In the genomic region with DNA sequence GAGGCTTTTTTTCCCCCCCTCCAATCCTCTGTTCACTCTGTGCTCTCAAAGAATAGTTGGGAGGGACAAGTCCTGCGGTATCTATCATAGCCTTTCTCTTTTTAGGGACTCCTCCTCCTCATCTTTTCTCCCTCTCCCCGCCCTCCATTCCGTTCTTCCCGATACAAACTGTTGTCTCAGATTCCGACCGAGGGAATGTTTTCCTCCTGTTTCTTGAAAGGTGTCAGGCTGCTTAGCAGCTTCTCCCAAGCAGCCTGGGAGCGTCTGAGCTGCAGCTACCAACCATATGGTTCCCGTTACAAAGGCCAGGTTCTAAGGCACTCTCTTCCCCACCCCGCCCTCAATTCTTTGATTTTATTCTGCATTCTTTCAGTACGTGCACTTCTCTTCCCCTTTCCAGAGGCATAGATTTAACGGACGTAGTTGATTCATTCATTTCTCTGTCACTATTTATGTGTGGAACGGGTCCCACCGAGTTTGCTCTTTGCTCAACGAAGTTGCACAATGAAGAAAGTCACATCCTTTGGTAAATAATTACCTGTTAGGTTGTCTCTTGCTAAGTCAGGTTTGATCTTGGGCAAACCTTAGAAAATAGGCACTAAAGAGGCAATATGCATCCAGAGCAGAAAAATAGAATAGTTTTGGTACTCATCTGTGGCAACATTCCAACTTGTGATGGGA, we compare ENCODE assay signal across 8 cellular contexts. TPM values are rescaled to one million over a fixed set of nuclear protein-coding genes. Genes with fewer than 3 reads are reported as not detected.
DNase-seq lines count a peak whose midpoint lies in the region; ATAC-seq and TF ChIP-seq lines count a peak whose summit lies in the region.

No MANE protein-coding gene starts in this region.

- CTCF ChIA-PET in HEK293 (lab: Yijun Ruan, JAX), result interaction anchor here (0.8 kb wide), 1 partner anchor 93 kb away, joined by 4 read pairs; no protein-coding TSS in a partner anchor
- CTCF ChIA-PET in WTC11 (lab: Charles Lee), result interaction anchor here (1.3 to 2.8 kb wide), 5 partner anchors 9 to 389 kb away, joined by 3 to 11 read pairs (median 5); no protein-coding TSS in a partner anchor

- H3K36me3 Mint-ChIP-seq in WTC11, result no peaks in the 10 kb centered on the region
- H3K36me3 Mint-ChIP-seq in effector memory CD8-positive, alpha-beta T cell (ENCODE audit: insufficient read depth), result peaks cover 3% of the 10 kb centered on the region

- H3K36me3 ChIP-seq in HEK293 (ENCODE audit: control insufficient read depth in 2 of 2, insufficient read depth in 1 of 2, low read length in 2 of 2), result no peaks in the 10 kb centered on the region

- POLR2A ChIA-PET in HEK293 (lab: Yijun Ruan, JAX) (no interaction called here), WTC11 (lab: Charles Lee) (interaction anchor here (1.0 kb wide), 1 partner anchor 20 kb away, joined by 3 read pairs; no protein-coding TSS in a partner anchor)

- peak overlapping the region; percentile 95 for H3K27ac ChIP-seq in HEK293 (ENCODE audit: extremely low read depth, low read depth, low read length)
- peak overlapping the region in 20 of 21 experiments; percentile 25 to 93 (median 85) for H3K27ac ChIP-seq in skin epidermis

- H3K4me3 ChIP-seq in HEK293 (ENCODE audit: low read depth, low read length), result peak overlapping the region; percentile 99
- H3K4me3 ChIP-seq in skin epidermis, result peak overlapping the region; percentile 48 to 75 (median 55)

- peaks cover 24% of the 10 kb centered on the region for H3K4me1 ChIP-seq in HEK293 (ENCODE audit: control insufficient read depth, insufficient read depth, low read length)

- no peaks in the 10 kb centered on the region for H3K9me3 Mint-ChIP-seq in WTC11
- peaks cover 7 to 12% of the 10 kb centered on the region in 2 donors for H3K9me3 Mint-ChIP-seq in effector memory CD8-positive, alpha-beta T cell

- H3K27ac Mint-ChIP-seq in WTC11, result peak overlapping the region; percentile 81
- no peak overlapping the region for H3K27ac Mint-ChIP-seq in effector memory CD8-positive, alpha-beta T cell

- H3K4me3 Mint-ChIP-seq in WTC11, result peak overlapping the region; percentile 87
- no peak overlapping the region for H3K4me3 Mint-ChIP-seq in effector memory CD8-positive, alpha-beta T cell

- peaks cover 53% of the 10 kb centered on the region for H3K4me1 Mint-ChIP-seq in WTC11
- H3K4me1 Mint-ChIP-seq in effector memory CD8-positive, alpha-beta T cell (ENCODE audit: low read depth in 2 of 2), result no peaks in the 10 kb centered on the region

- H3K27me3 Mint-ChIP-seq in WTC11 (ENCODE audit: low read depth), result no peaks in the 10 kb centered on the region
- peaks cover 11 to 22% of the 10 kb centered on the region in 2 donors for H3K27me3 Mint-ChIP-seq in effector memory CD8-positive, alpha-beta T cell

- H3K9me3 ChIP-seq in HEK293 (ENCODE audit: control insufficient read depth, insufficient read depth, low read depth, low read length), result no peaks in the 10 kb centered on the region

- TF ChIP-seq CTCF in HEK293 (tag by site-specific recombination; IDR thresholded peaks at IDR 0.05) (no peak), WTC11 (IDR thresholded peaks at IDR 0.05) (no peak)

- ATAC-seq in WTC11, result peak; percentile 3
- no peak for ATAC-seq in effector memory CD8-positive, alpha-beta T cell (replicated peaks)

- peak; percentile 18 for DNase-seq in WTC11 (ENCODE audit: low spot score)
- peak; percentile 8 for DNase-seq in hepatic stellate cell (ENCODE audit: low spot score)
- DNase-seq in activated CD8-positive, alpha-beta memory T cell treated with anti-CD3 and anti-CD28 coated beads for 24 hours, result no peak
- DNase-seq in activated gamma-delta T cell treated with Interleukin-2 at 50 U/mL for 16 hours, result no peak
- no peak for DNase-seq in effector memory CD8-positive, alpha-beta T cell
- no peak for DNase-seq in activated CD4-positive, alpha-beta T cell treated with anti-CD3 and anti-CD28 coated beads for 1 hour

TF ChIP-seq in HEK293, 187 proteins besides CTCF, POLR2A, EP300 and RAD21 (continues in another document):
- no peak for TF ChIP-seq ZNF558 (tag by site-specific recombination; IDR thresholded peaks at IDR 0.05)
- TF ChIP-seq, protein P1, sequence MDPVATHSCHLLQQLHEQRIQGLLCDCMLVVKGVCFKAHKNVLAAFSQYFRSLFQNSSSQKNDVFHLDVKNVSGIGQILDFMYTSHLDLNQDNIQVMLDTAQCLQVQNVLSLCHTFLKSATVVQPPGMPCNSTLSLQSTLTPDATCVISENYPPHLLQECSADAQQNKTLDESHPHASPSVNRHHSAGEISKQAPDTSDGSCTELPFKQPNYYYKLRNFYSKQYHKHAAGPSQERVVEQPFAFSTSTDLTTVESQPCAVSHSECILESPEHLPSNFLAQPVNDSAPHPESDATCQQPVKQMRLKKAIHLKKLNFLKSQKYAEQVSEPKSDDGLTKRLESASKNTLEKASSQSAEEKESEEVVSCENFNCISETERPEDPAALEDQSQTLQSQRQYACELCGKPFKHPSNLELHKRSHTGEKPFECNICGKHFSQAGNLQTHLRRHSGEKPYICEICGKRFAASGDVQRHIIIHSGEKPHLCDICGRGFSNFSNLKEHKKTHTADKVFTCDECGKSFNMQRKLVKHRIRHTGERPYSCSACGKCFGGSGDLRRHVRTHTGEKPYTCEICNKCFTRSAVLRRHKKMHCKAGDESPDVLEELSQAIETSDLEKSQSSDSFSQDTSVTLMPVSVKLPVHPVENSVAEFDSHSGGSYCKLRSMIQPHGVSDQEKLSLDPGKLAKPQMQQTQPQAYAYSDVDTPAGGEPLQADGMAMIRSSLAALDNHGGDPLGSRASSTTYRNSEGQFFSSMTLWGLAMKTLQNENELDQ (tag by site-specific recombination; IDR thresholded peaks at IDR 0.05; ENCODE audit: low read depth), result no peak
- TF ChIP-seq ZNF514 (tag by site-specific recombination; IDR thresholded peaks at IDR 0.05), result no peak
- no peak for TF ChIP-seq ZNF202 (tag by site-specific recombination; IDR thresholded peaks at IDR 0.05; ENCODE audit: borderline replicate concordance)
- TF ChIP-seq ZNF214 (tag by site-specific recombination; IDR thresholded peaks at IDR 0.05; ENCODE audit: borderline replicate concordance), result no peak
- TF ChIP-seq, protein P2, sequence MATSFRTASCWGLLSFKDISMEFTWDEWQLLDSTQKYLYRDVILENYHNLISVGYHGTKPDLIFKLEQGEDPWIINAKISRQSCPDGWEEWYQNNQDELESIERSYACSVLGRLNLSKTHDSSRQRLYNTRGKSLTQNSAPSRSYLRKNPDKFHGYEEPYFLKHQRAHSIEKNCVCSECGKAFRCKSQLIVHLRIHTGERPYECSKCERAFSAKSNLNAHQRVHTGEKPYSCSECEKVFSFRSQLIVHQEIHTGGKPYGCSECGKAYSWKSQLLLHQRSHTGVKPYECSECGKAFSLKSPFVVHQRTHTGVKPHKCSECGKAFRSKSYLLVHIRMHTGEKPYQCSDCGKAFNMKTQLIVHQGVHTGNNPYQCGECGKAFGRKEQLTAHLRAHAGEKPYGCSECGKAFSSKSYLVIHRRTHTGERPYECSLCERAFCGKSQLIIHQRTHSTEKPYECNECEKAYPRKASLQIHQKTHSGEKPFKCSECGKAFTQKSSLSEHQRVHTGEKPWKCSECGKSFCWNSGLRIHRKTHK (tag by site-specific recombination; IDR thresholded peaks at IDR 0.05), result no peak
- TF ChIP-seq MEIS1 (CRISPR knock-in tag; IDR thresholded peaks at IDR 0.05; ENCODE audit: borderline replicate concordance), result no peak
- no peak for TF ChIP-seq ZNF585B (tag by site-specific recombination; IDR thresholded peaks at IDR 0.05)
- peak; percentile 20; the same call in 1 of the 2 replicates for TF ChIP-seq ZNF394 (tag by site-specific recombination; IDR thresholded peaks at IDR 0.05; ENCODE audit: borderline replicate concordance)

TF ChIP-seq in WTC11, 78 proteins besides CTCF, POLR2A, EP300 and RAD21:
- TF ChIP-seq MYBL2 (CRISPR knock-in tag; IDR thresholded peaks at IDR 0.05) (no peak), ZNF232 (CRISPR knock-in tag; IDR thresholded peaks at IDR 0.05) (no peak), RORB (CRISPR knock-in tag; IDR thresholded peaks at IDR 0.05) (no peak), ZNF317 (CRISPR knock-in tag; IDR thresholded peaks at IDR 0.05; ENCODE audit: borderline replicate concordance, low read depth) (no peak)
- TF ChIP-seq, protein P3, sequence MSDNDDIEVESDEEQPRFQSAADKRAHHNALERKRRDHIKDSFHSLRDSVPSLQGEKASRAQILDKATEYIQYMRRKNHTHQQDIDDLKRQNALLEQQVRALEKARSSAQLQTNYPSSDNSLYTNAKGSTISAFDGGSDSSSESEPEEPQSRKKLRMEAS (CRISPR knock-in tag; IDR thresholded peaks at IDR 0.05), result 0 out of 2 replicates have a peak, but pooled peaks have one; percentile 6

RNA-seq across cellular contexts. Expression of a gene that starts 2.8 kb away (rescaled TPM):
- total RNA-seq in WTC11 (2021), result 71.6 to 81.8 TPM (median 80.2 TPM) in 3 replicates

Comparison
In these comparisons a context has a peak if more than half of its experiments do, and no peak if none do; other contexts are left out.
1. DNase-seq: peak in WTC11 (single experiment) and hepatic stellate cell (single experiment); none in activated CD8-positive, alpha-beta memory T cell treated with anti-CD3 and anti-CD28 coated beads for 24 hours (single experiment), activated gamma-delta T cell treated with Interleukin-2 at 50 U/mL for 16 hours (single experiment), effector memory CD8-positive, alpha-beta T cell (0 of 3) and activated CD4-positive, alpha-beta T cell treated with anti-CD3 and anti-CD28 coated beads for 1 hour (single experiment).